Comparison of ENCODE assay signal across 1 cellular context in genomic region chr9:128155736-128156500, GRCh38.
TF ChIP-seq lines count a peak whose summit lies in the region.

No MANE protein-coding gene starts in this region.

TF ChIP-seq in K562, 482 proteins besides CTCF, POLR2A, EP300 and RAD21:
- peak; percentile 49; the same call in 1 of the 2 replicates for TF ChIP-seq ZBTB7A (IDR thresholded peaks at IDR 0.05; ENCODE audit: borderline replicate concordance, control insufficient read depth, low read depth, low read length)
- TF ChIP-seq E2F6 (IDR thresholded peaks at IDR 0.05; ENCODE audit: borderline replicate concordance in 1 of 2, extremely low read depth in 1 of 2, insufficient read depth in 1 of 2, insufficient read length in 1 of 2, low read depth in 1 of 2, low read length in 1 of 2, poor library complexity in 1 of 2, severe bottlenecking in 1 of 2): peak in 1 of 2 experiments; percentile 27
- TF ChIP-seq PPARD (CRISPR knock-in tag; IDR thresholded peaks at IDR 0.05): no peak
- TF ChIP-seq TBL1XR1 (IDR thresholded peaks at IDR 0.05; ENCODE audit: low read length in 2 of 2): 0 out of 4 replicates have a peak, but pooled peaks of 1 of the 2 experiments have one; percentile 15
